In the genomic region with DNA sequence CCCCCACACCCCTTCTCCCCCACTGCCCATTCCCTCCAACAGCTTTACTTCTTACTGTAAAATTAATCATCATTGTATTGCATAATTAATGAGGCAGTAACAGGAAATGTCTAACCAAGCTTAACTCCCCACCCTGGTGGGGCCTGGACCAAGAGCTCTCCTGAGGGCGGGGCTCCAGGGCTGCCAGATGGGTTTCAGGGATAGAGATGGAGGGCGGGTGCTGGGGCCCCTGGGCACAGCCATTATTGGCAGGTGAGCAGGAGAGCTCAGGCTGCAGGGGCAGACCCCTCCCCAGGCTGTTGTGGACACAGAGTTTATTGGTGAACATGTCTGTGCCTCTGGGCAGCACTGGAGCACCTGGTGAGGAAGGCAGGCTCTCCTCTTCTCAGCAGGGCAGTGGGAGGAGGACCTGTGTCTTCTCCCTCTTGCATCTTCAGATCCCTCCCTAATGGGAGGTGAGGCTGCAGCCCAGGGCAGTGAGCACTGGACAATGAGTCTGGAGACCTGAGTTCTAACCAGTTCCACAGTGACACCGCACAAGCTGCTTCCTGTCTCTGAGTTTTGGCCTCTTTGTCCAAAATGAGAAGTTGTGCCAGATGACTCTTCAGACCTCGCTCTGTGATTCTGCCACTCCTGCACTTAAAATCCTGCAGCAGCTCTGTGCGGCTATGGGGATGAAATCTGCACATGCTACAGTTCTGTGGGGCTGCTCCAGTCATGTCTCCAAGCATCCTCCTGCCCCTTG, we compare ENCODE assay signal across 13 cellular contexts.
"Had no signal": no experiment of that assay in that cellular context is flagged by ENCODE, and none has a peak within 500 bp of the region (broad histone marks: within the 10 kb centered on the region; RNA-seq: fewer than 3 reads in every experiment).

No MANE protein-coding gene starts in this region.

- H3K36me3 Mint-ChIP-seq: activated naive CD8-positive, alpha-beta T cell; natural killer cell treated with Interleukin-12 subunit alpha and Interleukin-12 subunit beta and Interleukin-15 and Interleukin-18, amount 100 ng/mL, for 72 hours; stimulated activated naive B cell treated with anti-CD40 and anti-IgM and Interleukin-4, amounts not matched to agents 10 μg/mL and 1 μg/mL and 100 μg/mL, for 72 hours had no signal

- H3K27ac Mint-ChIP-seq: activated CD4-positive, alpha-beta memory T cell treated with anti-CD3 and anti-CD28 coated beads, Interleukin-2, amount 10 ng/mL, durations not matched to agents 7 days and 5 days; activated CD4-positive, alpha-beta T cell treated with anti-CD3 and anti-CD28 coated beads for 36 hours; activated naive CD8-positive, alpha-beta T cell; natural killer cell treated with Interleukin-12 subunit alpha and Interleukin-12 subunit beta and Interleukin-15 and Interleukin-18, amount 100 ng/mL, for 72 hours; stimulated activated naive B cell treated with anti-CD40 and anti-IgM and Interleukin-4, amounts not matched to agents 10 μg/mL and 1 μg/mL and 100 μg/mL, for 72 hours had no signal

- DNase-seq: activated CD4-positive, alpha-beta memory T cell treated with anti-CD3 and anti-CD28 coated beads, Interleukin-2, amount 10 ng/mL, durations not matched to agents 7 days and 5 days; activated CD4-positive, alpha-beta T cell treated with anti-CD3 and anti-CD28 coated beads for 36 hours; activated gamma-delta T cell; activated T-cell treated with anti-CD3 and anti-CD28 coated beads, Interleukin-2, amount 50 U/mL, for 48 hours; aorta; foreskin keratinocyte; nucleus accumbens; stimulated activated CD4-positive, alpha-beta T cell treated with anti-CD3 and anti-CD28 coated beads, Interleukin-1b, Interleukin-23, amount 100 ng/mL, for 48 hours; stimulated activated naive B cell treated with anti-CD40 and anti-IgM and Interleukin-4, amounts not matched to agents 10 μg/mL and 1 μg/mL and 100 μg/mL, for 72 hours; T-helper 9 cell; trophoblast cell had no signal

- H3K4me3 Mint-ChIP-seq: activated CD4-positive, alpha-beta memory T cell treated with anti-CD3 and anti-CD28 coated beads, Interleukin-2, amount 10 ng/mL, durations not matched to agents 7 days and 5 days; activated CD4-positive, alpha-beta T cell treated with anti-CD3 and anti-CD28 coated beads for 36 hours; activated naive CD8-positive, alpha-beta T cell; natural killer cell treated with Interleukin-12 subunit alpha and Interleukin-12 subunit beta and Interleukin-15 and Interleukin-18, amount 100 ng/mL, for 72 hours; stimulated activated naive B cell treated with anti-CD40 and anti-IgM and Interleukin-4, amounts not matched to agents 10 μg/mL and 1 μg/mL and 100 μg/mL, for 72 hours had no signal

- H3K4me1 Mint-ChIP-seq: activated CD4-positive, alpha-beta memory T cell treated with anti-CD3 and anti-CD28 coated beads, Interleukin-2, amount 10 ng/mL, durations not matched to agents 7 days and 5 days; activated CD4-positive, alpha-beta T cell treated with anti-CD3 and anti-CD28 coated beads for 36 hours had no signal

- H3K9me3 Mint-ChIP-seq: activated CD4-positive, alpha-beta memory T cell treated with anti-CD3 and anti-CD28 coated beads, Interleukin-2, amount 10 ng/mL, durations not matched to agents 7 days and 5 days; natural killer cell treated with Interleukin-12 subunit alpha and Interleukin-12 subunit beta and Interleukin-15 and Interleukin-18, amount 100 ng/mL, for 72 hours; stimulated activated naive B cell treated with anti-CD40 and anti-IgM and Interleukin-4, amounts not matched to agents 10 μg/mL and 1 μg/mL and 100 μg/mL, for 72 hours had no signal
